10 cellular contexts compared by ENCODE assay signal in the genomic region with DNA sequence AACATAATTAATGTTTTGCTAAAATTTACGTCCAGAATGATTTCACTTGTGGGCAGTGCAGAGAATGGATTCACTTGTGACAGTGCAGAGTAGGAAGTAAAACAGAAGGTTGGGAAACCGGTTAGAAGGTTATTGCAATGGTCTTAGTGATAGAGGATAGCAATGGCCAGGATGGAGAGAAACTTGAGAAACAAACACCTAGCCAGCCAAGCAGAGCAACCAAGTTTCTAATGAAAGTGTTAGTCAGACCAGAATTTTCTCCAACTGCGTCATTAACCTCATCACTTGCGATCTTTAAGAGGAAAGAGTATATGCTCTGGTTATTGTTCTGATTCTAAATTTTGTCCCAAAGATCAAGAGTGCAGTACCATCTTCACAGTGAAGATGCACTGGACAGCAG. TPM values are rescaled to one million over a fixed set of nuclear protein-coding genes. Genes with fewer than 3 reads are reported as not detected.
DNase-seq lines count a peak whose midpoint lies in the region; ATAC-seq and TF ChIP-seq lines count a peak whose summit lies in the region.
"Had no signal": no experiment of that assay in that cellular context is flagged by ENCODE, and none has a peak within 500 bp of the region (broad histone marks: within the 10 kb centered on the region; RNA-seq: fewer than 3 reads in every experiment).

No MANE protein-coding gene starts in this region.

- H3K27me3 Mint-ChIP-seq in naive B cell, result no peaks in the 10 kb centered on the region

- peaks cover 0 to 13% of the 10 kb centered on the region in 2 donors for H3K36me3 Mint-ChIP-seq in naive B cell

- H3K4me3 Mint-ChIP-seq in naive B cell, result peak overlapping the region in 7 of 8 donors; percentile 2 to 87 (median 72)
- H3K4me3 Mint-ChIP-seq: stimulated activated naive CD8-positive, alpha-beta T cell treated with anti-CD3 and anti-CD28 coated beads, Interleukin-15, amount 100 ng/mL, for 72 hours had no signal

- DNase-seq in naive B cell, result peak; percentile 18
- no peak for DNase-seq in LoVo (ENCODE audit: low spot score)
- DNase-seq in GM19238 (ENCODE audit: insufficient read length, low spot score), result no peak
- DNase-seq: DMS 273 treated with DMSO at 0.1 percent for 48 hours; stimulated activated naive CD8-positive, alpha-beta T cell treated with anti-CD3 and anti-CD28 coated beads, Interleukin-15, amount 100 ng/mL, for 72 hours had no signal

- ATAC-seq in GM18873 (IDR thresholded peaks at IDR 0.05; ENCODE audit: low FRiP score, unreplicated experiment), result peak; percentile 75
- peak; percentile 74 for ATAC-seq in GM21737 (IDR thresholded peaks at IDR 0.05; ENCODE audit: unreplicated experiment)
- peak; percentile 75 for ATAC-seq in HG03196 (IDR thresholded peaks at IDR 0.05; ENCODE audit: unreplicated experiment)
- peak in 1 of 2 donors; percentile 37 for ATAC-seq in naive B cell (ENCODE audit: low read depth in 2 of 2)
- no peak for ATAC-seq in SK-N-SH treated with all-trans-retinoic acid at 6 μM for 48 hours
- ATAC-seq: K562; stimulated activated naive CD8-positive, alpha-beta T cell treated with anti-CD3 and anti-CD28 coated beads, Interleukin-15, amount 100 ng/mL, for 72 hours had no signal

- peak overlapping the region; percentile 77 to 98 (median 94) for H3K27ac Mint-ChIP-seq in naive B cell
- H3K27ac Mint-ChIP-seq: stimulated activated naive CD8-positive, alpha-beta T cell treated with anti-CD3 and anti-CD28 coated beads, Interleukin-15, amount 100 ng/mL, for 72 hours had no signal

- peaks cover 54 to 98% (median 77%) of the 10 kb centered on the region in 3 donors for H3K4me1 Mint-ChIP-seq in naive B cell
- H3K4me1 Mint-ChIP-seq: stimulated activated naive CD8-positive, alpha-beta T cell treated with anti-CD3 and anti-CD28 coated beads, Interleukin-15, amount 100 ng/mL, for 72 hours had no signal

- H3K9me3 Mint-ChIP-seq in naive B cell, result peaks cover 0 to 14% (median 2%) of the 10 kb centered on the region in 7 donors

TF ChIP-seq in SK-N-SH treated with all-trans-retinoic acid at 6 μM for 48 hours, 23 proteins besides CTCF, POLR2A, EP300 and RAD21:
- no peak for TF ChIP-seq ESRRG (CRISPR knock-in tag; IDR thresholded peaks at IDR 0.05)
- TF ChIP-seq, protein P1, sequence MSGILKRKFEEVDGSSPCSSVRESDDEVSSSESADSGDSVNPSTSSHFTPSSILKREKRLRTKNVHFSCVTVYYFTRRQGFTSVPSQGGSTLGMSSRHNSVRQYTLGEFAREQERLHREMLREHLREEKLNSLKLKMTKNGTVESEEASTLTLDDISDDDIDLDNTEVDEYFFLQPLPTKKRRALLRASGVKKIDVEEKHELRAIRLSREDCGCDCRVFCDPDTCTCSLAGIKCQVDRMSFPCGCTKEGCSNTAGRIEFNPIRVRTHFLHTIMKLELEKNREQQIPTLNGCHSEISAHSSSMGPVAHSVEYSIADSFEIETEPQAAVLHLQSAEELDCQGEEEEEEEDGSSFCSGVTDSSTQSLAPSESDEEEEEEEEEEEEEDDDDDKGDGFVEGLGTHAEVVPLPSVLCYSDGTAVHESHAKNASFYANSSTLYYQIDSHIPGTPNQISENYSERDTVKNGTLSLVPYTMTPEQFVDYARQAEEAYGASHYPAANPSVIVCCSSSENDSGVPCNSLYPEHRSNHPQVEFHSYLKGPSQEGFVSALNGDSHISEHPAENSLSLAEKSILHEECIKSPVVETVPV (CRISPR knock-in tag; IDR thresholded peaks at IDR 0.05), result no peak
- TF ChIP-seq, protein P2, sequence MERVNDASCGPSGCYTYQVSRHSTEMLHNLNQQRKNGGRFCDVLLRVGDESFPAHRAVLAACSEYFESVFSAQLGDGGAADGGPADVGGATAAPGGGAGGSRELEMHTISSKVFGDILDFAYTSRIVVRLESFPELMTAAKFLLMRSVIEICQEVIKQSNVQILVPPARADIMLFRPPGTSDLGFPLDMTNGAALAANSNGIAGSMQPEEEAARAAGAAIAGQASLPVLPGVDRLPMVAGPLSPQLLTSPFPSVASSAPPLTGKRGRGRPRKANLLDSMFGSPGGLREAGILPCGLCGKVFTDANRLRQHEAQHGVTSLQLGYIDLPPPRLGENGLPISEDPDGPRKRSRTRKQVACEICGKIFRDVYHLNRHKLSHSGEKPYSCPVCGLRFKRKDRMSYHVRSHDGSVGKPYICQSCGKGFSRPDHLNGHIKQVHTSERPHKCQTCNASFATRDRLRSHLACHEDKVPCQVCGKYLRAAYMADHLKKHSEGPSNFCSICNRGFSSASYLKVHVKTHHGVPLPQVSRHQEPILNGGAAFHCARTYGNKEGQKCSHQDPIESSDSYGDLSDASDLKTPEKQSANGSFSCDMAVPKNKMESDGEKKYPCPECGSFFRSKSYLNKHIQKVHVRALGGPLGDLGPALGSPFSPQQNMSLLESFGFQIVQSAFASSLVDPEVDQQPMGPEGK (CRISPR knock-in tag; IDR thresholded peaks at IDR 0.05; ENCODE audit: borderline replicate concordance), result no peak
- TF ChIP-seq, protein P3, sequence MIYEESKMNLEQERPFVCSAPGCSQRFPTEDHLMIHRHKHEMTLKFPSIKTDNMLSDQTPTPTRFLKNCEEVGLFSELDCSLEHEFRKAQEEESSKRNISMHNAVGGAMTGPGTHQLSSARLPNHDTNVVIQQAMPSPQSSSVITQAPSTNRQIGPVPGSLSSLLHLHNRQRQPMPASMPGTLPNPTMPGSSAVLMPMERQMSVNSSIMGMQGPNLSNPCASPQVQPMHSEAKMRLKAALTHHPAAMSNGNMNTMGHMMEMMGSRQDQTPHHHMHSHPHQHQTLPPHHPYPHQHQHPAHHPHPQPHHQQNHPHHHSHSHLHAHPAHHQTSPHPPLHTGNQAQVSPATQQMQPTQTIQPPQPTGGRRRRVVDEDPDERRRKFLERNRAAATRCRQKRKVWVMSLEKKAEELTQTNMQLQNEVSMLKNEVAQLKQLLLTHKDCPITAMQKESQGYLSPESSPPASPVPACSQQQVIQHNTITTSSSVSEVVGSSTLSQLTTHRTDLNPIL (CRISPR knock-in tag; IDR thresholded peaks at IDR 0.05; ENCODE audit: low read depth), result no peak
- no peak for TF ChIP-seq ARNTL (CRISPR knock-in tag; IDR thresholded peaks at IDR 0.05; ENCODE audit: borderline replicate concordance, low read depth)
- TF ChIP-seq ISL1 (CRISPR knock-in tag; IDR thresholded peaks at IDR 0.05), result no peak
- TF ChIP-seq SNAI2 (CRISPR knock-in tag; IDR thresholded peaks at IDR 0.05), result no peak
- TF ChIP-seq TOX (CRISPR knock-in tag; IDR thresholded peaks at IDR 0.05; ENCODE audit: borderline replicate concordance), result no peak
- TF ChIP-seq, protein P4, sequence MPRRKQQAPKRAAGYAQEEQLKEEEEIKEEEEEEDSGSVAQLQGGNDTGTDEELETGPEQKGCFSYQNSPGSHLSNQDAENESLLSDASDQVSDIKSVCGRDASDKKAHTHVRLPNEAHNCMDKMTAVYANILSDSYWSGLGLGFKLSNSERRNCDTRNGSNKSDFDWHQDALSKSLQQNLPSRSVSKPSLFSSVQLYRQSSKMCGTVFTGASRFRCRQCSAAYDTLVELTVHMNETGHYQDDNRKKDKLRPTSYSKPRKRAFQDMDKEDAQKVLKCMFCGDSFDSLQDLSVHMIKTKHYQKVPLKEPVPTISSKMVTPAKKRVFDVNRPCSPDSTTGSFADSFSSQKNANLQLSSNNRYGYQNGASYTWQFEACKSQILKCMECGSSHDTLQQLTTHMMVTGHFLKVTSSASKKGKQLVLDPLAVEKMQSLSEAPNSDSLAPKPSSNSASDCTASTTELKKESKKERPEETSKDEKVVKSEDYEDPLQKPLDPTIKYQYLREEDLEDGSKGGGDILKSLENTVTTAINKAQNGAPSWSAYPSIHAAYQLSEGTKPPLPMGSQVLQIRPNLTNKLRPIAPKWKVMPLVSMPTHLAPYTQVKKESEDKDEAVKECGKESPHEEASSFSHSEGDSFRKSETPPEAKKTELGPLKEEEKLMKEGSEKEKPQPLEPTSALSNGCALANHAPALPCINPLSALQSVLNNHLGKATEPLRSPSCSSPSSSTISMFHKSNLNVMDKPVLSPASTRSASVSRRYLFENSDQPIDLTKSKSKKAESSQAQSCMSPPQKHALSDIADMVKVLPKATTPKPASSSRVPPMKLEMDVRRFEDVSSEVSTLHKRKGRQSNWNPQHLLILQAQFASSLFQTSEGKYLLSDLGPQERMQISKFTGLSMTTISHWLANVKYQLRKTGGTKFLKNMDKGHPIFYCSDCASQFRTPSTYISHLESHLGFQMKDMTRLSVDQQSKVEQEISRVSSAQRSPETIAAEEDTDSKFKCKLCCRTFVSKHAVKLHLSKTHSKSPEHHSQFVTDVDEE (CRISPR knock-in tag; IDR thresholded peaks at IDR 0.05), result no peak
- TF ChIP-seq OSR1 (CRISPR knock-in tag; IDR thresholded peaks at IDR 0.05), result no peak
- TF ChIP-seq ZNF565 (CRISPR knock-in tag; conservative IDR thresholded peaks at IDR 0.05; ENCODE audit: low read depth), result no peak
- no peak for TF ChIP-seq TCF4 (CRISPR knock-in tag; IDR thresholded peaks at IDR 0.05; ENCODE audit: borderline replicate concordance)
- no peak for TF ChIP-seq GLIS3 (CRISPR knock-in tag; IDR thresholded peaks at IDR 0.05)
- TF ChIP-seq CSDC2 (CRISPR knock-in tag; IDR thresholded peaks at IDR 0.05), result no peak
- TF ChIP-seq, protein P5, sequence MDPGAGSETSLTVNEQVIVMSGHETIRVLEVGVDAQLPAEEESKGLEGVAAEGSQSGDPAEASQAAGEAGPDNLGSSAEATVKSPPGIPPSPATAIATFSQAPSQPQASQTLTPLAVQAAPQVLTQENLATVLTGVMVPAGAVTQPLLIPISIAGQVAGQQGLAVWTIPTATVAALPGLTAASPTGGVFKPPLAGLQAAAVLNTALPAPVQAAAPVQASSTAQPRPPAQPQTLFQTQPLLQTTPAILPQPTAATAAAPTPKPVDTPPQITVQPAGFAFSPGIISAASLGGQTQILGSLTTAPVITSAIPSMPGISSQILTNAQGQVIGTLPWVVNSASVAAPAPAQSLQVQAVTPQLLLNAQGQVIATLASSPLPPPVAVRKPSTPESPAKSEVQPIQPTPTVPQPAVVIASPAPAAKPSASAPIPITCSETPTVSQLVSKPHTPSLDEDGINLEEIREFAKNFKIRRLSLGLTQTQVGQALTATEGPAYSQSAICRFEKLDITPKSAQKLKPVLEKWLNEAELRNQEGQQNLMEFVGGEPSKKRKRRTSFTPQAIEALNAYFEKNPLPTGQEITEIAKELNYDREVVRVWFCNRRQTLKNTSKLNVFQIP (CRISPR knock-in tag; IDR thresholded peaks at IDR 0.05; ENCODE audit: borderline replicate concordance, low read depth), result no peak

RNA-seq across cellular contexts. Expression of a gene that starts 50.0 kb away (rescaled TPM):
- polyA plus RNA-seq in naive B cell (ENCODE audit: low read depth in 6 of 6), result 10 to 100 TPM in 5 of 6 donors, 1 to 10 TPM in 1; 4.4 to 38.9 (median 21.2) TPM
- polyA plus RNA-seq: K562 had no signal
